Comparison of ENCODE assay signal across 26 cellular contexts in the genomic region with DNA sequence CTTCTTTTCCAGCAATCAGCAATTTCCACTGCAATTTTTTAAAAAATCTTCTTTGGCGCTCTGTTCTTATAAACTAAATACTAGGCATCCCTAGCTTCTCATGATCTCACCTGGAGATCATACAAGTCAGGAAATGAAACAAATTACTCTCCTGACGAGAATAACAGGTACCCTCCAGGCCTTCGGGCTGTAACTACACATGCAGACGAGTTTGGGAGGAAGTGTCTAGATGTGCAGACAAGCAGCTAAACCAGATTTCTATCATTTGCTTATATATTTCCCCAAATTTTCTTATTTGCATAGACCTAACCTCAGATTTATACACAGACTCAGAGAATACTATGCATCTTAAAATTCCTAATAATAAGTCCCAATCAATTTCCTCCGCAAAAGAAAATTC.
DNase-seq lines count a peak whose midpoint lies in the region; ATAC-seq and TF ChIP-seq lines count a peak whose summit lies in the region.
"Had no signal": no experiment of that assay in that cellular context is flagged by ENCODE, and none has a peak within 500 bp of the region (broad histone marks: within the 10 kb centered on the region; RNA-seq: fewer than 3 reads in every experiment).

No MANE protein-coding gene starts in this region.

- H3K27ac ChIP-seq in Karpas-422 (ENCODE audit: low read length) (no peak overlapping the region), VCaP (peak overlapping the region; percentile 48), A673 (ENCODE audit: low read depth, low read length, poor library complexity, severe bottlenecking) (no peak overlapping the region)
- H3K27ac ChIP-seq: 22Rv1, A549, BLaER1 had no signal

- H3K4me3 Mint-ChIP-seq in type B pancreatic cell = peak overlapping the region; percentile 58
- H3K4me3 Mint-ChIP-seq: CD14-positive monocyte; CD4-positive, alpha-beta memory T cell; CD4-positive, CD25-positive, alpha-beta regulatory T cell; CD8-positive, alpha-beta memory T cell had no signal

- H3K4me3 ChIP-seq in Karpas-422 (ENCODE audit: low read length) (no peak overlapping the region), A673 (ENCODE audit: low read depth, low read length, poor library complexity, severe bottlenecking) (no peak overlapping the region)
- H3K4me3 ChIP-seq: A549, BLaER1, GM12878 had no signal

- no peaks in the 10 kb centered on the region for H3K9me2 ChIP-seq in Karpas-422 (replicated peaks; ENCODE audit: insufficient read depth, low read length)

- CTCF ChIA-PET in A673 (lab: Charles Lee) = no interaction called here

- H3K9me3 ChIP-seq in Karpas-422 (ENCODE audit: low read length) (no peaks in the 10 kb centered on the region; the same call in 1 of the 2 replicates), A673 (ENCODE audit: low read depth, low read length, poor library complexity, severe bottlenecking) (peaks cover 6% of the 10 kb centered on the region)

- peaks cover 22% of the 10 kb centered on the region for H3K4me1 Mint-ChIP-seq in type B pancreatic cell (ENCODE audit: unreplicated experiment)
- H3K4me1 Mint-ChIP-seq: CD4-positive, alpha-beta memory T cell; CD4-positive, CD25-positive, alpha-beta regulatory T cell; CD8-positive, alpha-beta memory T cell had no signal

- BruUV-seq in A673 (replicated peaks; lab: Mats Ljungman, UMichigan) = no TSS peak

- ATAC-seq in esophagus mucosa = peak; percentile 55
- ATAC-seq: A549, GM12878 had no signal

- no peaks in the 10 kb centered on the region for H3K79me2 ChIP-seq in Karpas-422 (ENCODE audit: low read length)

- H3K36me3 ChIP-seq in Karpas-422 (ENCODE audit: insufficient read depth, low read length) = no peaks in the 10 kb centered on the region
- no peaks in the 10 kb centered on the region for H3K36me3 ChIP-seq in A673 (ENCODE audit: insufficient read depth, low read length, poor library complexity, severe bottlenecking)
- H3K36me3 ChIP-seq: BE2C, BLaER1 had no signal

- no peaks in the 10 kb centered on the region for H4K20me1 ChIP-seq in Karpas-422 (ENCODE audit: insufficient read depth, low read depth, low read length)
- H4K20me1 ChIP-seq: BLaER1 had no signal

- H3K27ac Mint-ChIP-seq in type B pancreatic cell = peak overlapping the region; percentile 46
- H3K27ac Mint-ChIP-seq: CD4-positive, CD25-positive, alpha-beta regulatory T cell; CD8-positive, alpha-beta memory T cell had no signal

- no peak overlapping the region for H3K4me2 ChIP-seq in Karpas-422 (ENCODE audit: low read depth, low read length, poor library complexity, severe bottlenecking)
- H3K4me2 ChIP-seq: A549, BLaER1 had no signal

- H3K27me3 Mint-ChIP-seq in type B pancreatic cell = peaks cover 12% of the 10 kb centered on the region

- peaks cover 5% of the 10 kb centered on the region; the same call in 1 of the 2 replicates for H3K27me3 ChIP-seq in Karpas-422 (ENCODE audit: low read length)
- H3K27me3 ChIP-seq in A673 (replicated peaks; ENCODE audit: insufficient read depth, low read depth, low read length, poor library complexity) = no peaks in the 10 kb centered on the region
- H3K27me3 ChIP-seq: BE2C, BLaER1 had no signal

- peak; percentile 65 for DNase-seq in Karpas-422
- DNase-seq in type B pancreatic cell (ENCODE audit: extremely low spot score, unreplicated experiment) = no peak
- DNase-seq in hepatic stellate cell (ENCODE audit: low spot score) = no peak
- no peak for DNase-seq in NCI-H2196 (lab: John Stamatoyannopoulos, UW; ENCODE audit: unreplicated experiment)
- no peak for DNase-seq in A673 (ENCODE audit: low spot score)
- DNase-seq: ACHN; BE2C; C1 segment of cervical spinal cord; CD4-positive, alpha-beta memory T cell; CD4-positive, CD25-positive, alpha-beta regulatory T cell; CD8-positive, alpha-beta memory T cell; COR-L47; DMS 273 treated with DMSO at 0.1 percent for 48 hours; DMS153; DMS53; DMS79; DND-41; EL; GDM1 had no signal

- intact Hi-C loops in A673 (cut with micrococcal nuclease; ENCODE audit: unreplicated experiment) = no loop called here

- H3K9me3 Mint-ChIP-seq in type B pancreatic cell = peaks cover 9% of the 10 kb centered on the region

- H3K4me1 ChIP-seq in Karpas-422 (ENCODE audit: low read length) (peaks cover 10% of the 10 kb centered on the region), A673 (ENCODE audit: insufficient read depth, low read length, poor library complexity, severe bottlenecking) (peaks cover 5% of the 10 kb centered on the region)
- H3K4me1 ChIP-seq: A549, BLaER1 had no signal

- POLR2A ChIA-PET in A673 (lab: Charles Lee; ENCODE audit: low non-redundant PET) = no interaction called here

- H3K36me3 Mint-ChIP-seq in type B pancreatic cell = peaks cover 4% of the 10 kb centered on the region
- H3K36me3 Mint-ChIP-seq: CD4-positive, alpha-beta memory T cell; CD4-positive, CD25-positive, alpha-beta regulatory T cell; CD8-positive, alpha-beta memory T cell had no signal

- no peak overlapping the region for H3K9ac ChIP-seq in Karpas-422 (ENCODE audit: low read length)
- H3K9ac ChIP-seq: BLaER1 had no signal

- no peak overlapping the region for H2AFZ ChIP-seq in Karpas-422 (ENCODE audit: low read length)

- TF ChIP-seq CTCF in VCaP (conservative IDR thresholded peaks at IDR 0.05) = no peak
- TF ChIP-seq CTCF in type B pancreatic cell (conservative IDR thresholded peaks at IDR 0.05) = no peak
- TF ChIP-seq CTCF in A673 (conservative IDR thresholded peaks at IDR 0.05; ENCODE audit: low read depth, low read length) = no peak
